In genomic region chr13:76826527-76826926, GRCh38 we compare ENCODE assay signal across 21 cellular contexts. TPM values are rescaled to one million over a fixed set of nuclear protein-coding genes. Genes with fewer than 3 reads are reported as not detected.
A peak's percentile ranks its signal among the peaks of the same experiment; 100 is the strongest.
DNase-seq lines count a peak whose midpoint lies in the region; FAIRE-seq and TF ChIP-seq lines count a peak whose summit lies in the region.
"Had no signal": no experiment of that assay in that cellular context is flagged by ENCODE, and none has a peak within 500 bp of the region (broad histone marks: within the 10 kb centered on the region; RNA-seq: fewer than 3 reads in every experiment).

No MANE protein-coding gene starts in this region.

- no peaks in the 10 kb centered on the region for H3K27me3 ChIP-seq in astrocyte (ENCODE audit: insufficient read depth, low read length)
- H3K27me3 ChIP-seq in HAP-1 (ENCODE audit: low read depth): no peaks in the 10 kb centered on the region
- H3K27me3 ChIP-seq: BLaER1 treated with 17β-estradiol and CSF1 and Interleukin-3, amounts not matched to agents 10 nM and 100 nM had no signal

- peaks cover 17% of the 10 kb centered on the region for H3K27me3 Mint-ChIP-seq in astrocyte (ENCODE audit: low read depth, unreplicated experiment)
- H3K27me3 Mint-ChIP-seq in nephron (ENCODE audit: low read depth): no peaks in the 10 kb centered on the region

- no peaks in the 10 kb centered on the region for H3K79me2 ChIP-seq in astrocyte (ENCODE audit: insufficient read depth, low read length)

- TF ChIP-seq CTCF in astrocyte (IDR thresholded peaks at IDR 0.05; ENCODE audit: insufficient read depth, low read depth, low read length) (no peak), nephron (IDR thresholded peaks at IDR 0.05; ENCODE audit: unreplicated experiment in 3 of 3) (no peak)

- H4K20me1 ChIP-seq in astrocyte (ENCODE audit: insufficient read depth, low read length): no peaks in the 10 kb centered on the region
- H4K20me1 ChIP-seq: BLaER1 treated with 17β-estradiol and CSF1 and Interleukin-3, amounts not matched to agents 10 nM and 100 nM had no signal

- H3K9me3 Mint-ChIP-seq in astrocyte (ENCODE audit: unreplicated experiment): no peaks in the 10 kb centered on the region
- no peaks in the 10 kb centered on the region for H3K9me3 Mint-ChIP-seq in nephron
- H3K9me3 Mint-ChIP-seq: CD4-positive, CD25-positive, alpha-beta regulatory T cell had no signal

- H3K27ac Mint-ChIP-seq in astrocyte (ENCODE audit: unreplicated experiment): peak overlapping the region; percentile 28
- peak overlapping the region in 2 of 3 experiments; percentile 18 to 87 for H3K27ac Mint-ChIP-seq in nephron
- H3K27ac Mint-ChIP-seq: B cell; CD4-positive, CD25-positive, alpha-beta regulatory T cell had no signal

- H3K9ac ChIP-seq in astrocyte (ENCODE audit: low read length): no peak overlapping the region
- H3K9ac ChIP-seq: BLaER1 treated with 17β-estradiol and CSF1 and Interleukin-3, amounts not matched to agents 10 nM and 100 nM had no signal

- peaks cover 7% of the 10 kb centered on the region for H3K4me1 Mint-ChIP-seq in astrocyte (ENCODE audit: low read depth, unreplicated experiment)
- H3K4me1 Mint-ChIP-seq in nephron: peaks cover 42% of the 10 kb centered on the region
- H3K4me1 Mint-ChIP-seq: B cell had no signal

- no peak overlapping the region for H2AFZ ChIP-seq in astrocyte (ENCODE audit: low read depth, low read length)

- in situ Hi-C loops in HAP-1 (cut with MboI; ENCODE audit: low sequenced_read_pairs): no loop called here

- intact Hi-C loops in posterior vena cava (cut with DNase I): loop anchor here (5.0 to 10.0 kb wide), 2 partner anchors 58 to 686 kb away; partner anchors contain the start of gene KCTD12 (in 1 of the 2)

- no peak overlapping the region for H3K4me2 ChIP-seq in astrocyte (ENCODE audit: low read length)
- H3K4me2 ChIP-seq: BLaER1 treated with 17β-estradiol and CSF1 and Interleukin-3, amounts not matched to agents 10 nM and 100 nM had no signal

- no peak for FAIRE-seq in astrocyte (lab: Jason Lieb, UNC)
- FAIRE-seq: D721Med, GM12892, GM18507 had no signal

- H3K4me3 Mint-ChIP-seq in astrocyte (ENCODE audit: unreplicated experiment) (no peak overlapping the region), nephron (no peak overlapping the region)
- H3K4me3 Mint-ChIP-seq: B cell; CD4-positive, CD25-positive, alpha-beta regulatory T cell had no signal

- H3K4me3 ChIP-seq in astrocyte (ENCODE audit: insufficient read depth, low read depth, low read length) (no peak overlapping the region), HAP-1 (no peak overlapping the region)
- H3K4me3 ChIP-seq: BLaER1 treated with 17β-estradiol and CSF1 and Interleukin-3, amounts not matched to agents 10 nM and 100 nM had no signal

- no peak overlapping the region for H3K27ac ChIP-seq in astrocyte (ENCODE audit: low read depth, low read length)
- H3K27ac ChIP-seq: BLaER1 treated with 17β-estradiol and CSF1 and Interleukin-3, amounts not matched to agents 10 nM and 100 nM; HL-60 had no signal

- H3K36me3 ChIP-seq in astrocyte (ENCODE audit: insufficient read depth, low read length) (no peaks in the 10 kb centered on the region), HAP-1 (replicated peaks) (no peaks in the 10 kb centered on the region)
- H3K36me3 ChIP-seq: BLaER1 treated with 17β-estradiol and CSF1 and Interleukin-3, amounts not matched to agents 10 nM and 100 nM had no signal

- DNase-seq in CD1c-positive myeloid dendritic cell (ENCODE audit: extremely low spot score) (peak; percentile 9), astrocyte (ENCODE audit: low read depth) (no peak), posterior vena cava (ENCODE audit: low spot score) (peak; percentile 46), NCI-H128 (lab: John Stamatoyannopoulos, UW; ENCODE audit: unreplicated experiment) (no peak), DMS53 (lab: John Stamatoyannopoulos, UW) (no peak), HAP-1 (ENCODE audit: low spot score in 2 of 2) (no peak)
- no peak for DNase-seq in activated CD4-positive, alpha-beta T cell treated with anti-CD3 and anti-CD28 coated beads, Interleukin-2, amount 50 U/mL, for 48 hours
- DNase-seq: 8988T; Caco-2; CD4-positive, CD25-positive, alpha-beta regulatory T cell; DMS79; GDM1; GOT3; H7 had no signal

- H3K4me1 ChIP-seq in astrocyte (ENCODE audit: insufficient read depth, low read length) (no peaks in the 10 kb centered on the region), HAP-1 (no peaks in the 10 kb centered on the region)
- H3K4me1 ChIP-seq: Caco-2 had no signal

- H3K9me3 ChIP-seq in astrocyte (ENCODE audit: insufficient read depth, low read depth, low read length) (no peaks in the 10 kb centered on the region), HAP-1 (no peaks in the 10 kb centered on the region)
- H3K9me3 ChIP-seq: Caco-2 had no signal

- H3K36me3 Mint-ChIP-seq in astrocyte (ENCODE audit: low read depth, unreplicated experiment) (no peaks in the 10 kb centered on the region), nephron (ENCODE audit: low read depth) (no peaks in the 10 kb centered on the region)
- H3K36me3 Mint-ChIP-seq: CD4-positive, CD25-positive, alpha-beta regulatory T cell had no signal

RNA-seq across cellular contexts. Expression of gene KCTD12, which starts 59.7 kb away (rescaled TPM):
- total RNA-seq in astrocyte: 13.0 and 13.7 TPM in 2 replicates
- total RNA-seq in posterior vena cava: 100 to 1,000 TPM; 103 to 112 TPM

Comparison
In these comparisons a context has a peak if more than half of its experiments do, and no peak if none do; other contexts are left out.
1. DNase-seq: peak in CD1c-positive myeloid dendritic cell (single experiment) and posterior vena cava (single experiment); none in astrocyte (single experiment), NCI-H128 (single experiment), DMS53 (single experiment), HAP-1 (0 of 2) and activated CD4-positive, alpha-beta T cell treated with anti-CD3 and anti-CD28 coated beads, Interleukin-2, amount 50 U/mL, for 48 hours (0 of 2).